Comparison of ENCODE assay signal across 27 cellular contexts in the genomic region with DNA sequence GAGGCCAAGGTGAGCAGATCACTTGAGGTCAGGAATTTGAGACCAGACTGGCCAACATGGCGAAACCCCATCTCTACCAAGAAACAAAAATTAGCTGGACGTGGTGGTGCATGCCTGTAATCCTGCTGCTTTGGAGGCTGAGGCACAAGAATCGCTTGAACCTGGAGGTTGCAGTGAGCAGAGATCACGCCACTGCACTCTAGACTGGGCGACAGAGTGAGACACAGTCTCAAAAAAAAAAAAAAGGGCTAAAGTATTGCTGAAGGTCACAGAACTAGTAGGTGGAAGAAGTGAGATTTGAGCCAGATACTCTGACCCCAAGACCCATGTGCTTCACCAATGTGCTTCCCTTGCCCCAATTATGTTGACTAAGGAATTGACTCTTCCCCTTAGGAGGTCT.
DNase-seq lines count a peak whose midpoint lies in the region; ATAC-seq, FAIRE-seq and TF ChIP-seq lines count a peak whose summit lies in the region.
"Had no signal": no experiment of that assay in that cellular context is flagged by ENCODE, and none has a peak within 500 bp of the region (broad histone marks: within the 10 kb centered on the region; RNA-seq: fewer than 3 reads in every experiment).

No MANE protein-coding gene starts in this region.

- no peak for TF ChIP-seq CTCF in HepG2 (CRISPR knock-in tag; IDR thresholded peaks at IDR 0.05)
- TF ChIP-seq CTCF in right lobe of liver (IDR thresholded peaks at IDR 0.05), result no peak
- TF ChIP-seq CTCF in Panc1 (IDR thresholded peaks at IDR 0.05), result no peak
- TF ChIP-seq CTCF in osteocyte (IDR thresholded peaks at IDR 0.05), result no peak
- no peak for TF ChIP-seq CTCF in ascending aorta (IDR thresholded peaks at IDR 0.05)

- no peak overlapping the region for H2AFZ ChIP-seq in HepG2 (ENCODE audit: low read length)

- no peaks in the 10 kb centered on the region for H4K20me1 ChIP-seq in HepG2 (ENCODE audit: insufficient read depth, low read length)
- H4K20me1 ChIP-seq: BLaER1 had no signal

- H3K9me3 ChIP-seq in HepG2 (ENCODE audit: low read length) (no peaks in the 10 kb centered on the region), right lobe of liver (no peaks in the 10 kb centered on the region), Panc1 (ENCODE audit: control insufficient read depth, insufficient read depth, low read depth, low read length) (no peaks in the 10 kb centered on the region), ascending aorta (no peaks in the 10 kb centered on the region)
- H3K9me3 ChIP-seq: BE2C, BLaER1 had no signal

- intact Hi-C loops in HepG2 (cut with micrococcal nuclease; ENCODE audit: unreplicated experiment) (no loop called here), right lobe of liver (cut with DNase I) (no loop called here), Panc1 (cut with micrococcal nuclease; ENCODE audit: unreplicated experiment) (no loop called here), ascending aorta (cut with DNase I) (no loop called here)

- no peak overlapping the region for H3K27ac Mint-ChIP-seq in osteocyte (ENCODE audit: unreplicated experiment)
- H3K27ac Mint-ChIP-seq: CD14-positive monocyte; CD4-positive, alpha-beta memory T cell; CD4-positive, CD25-positive, alpha-beta regulatory T cell; CD8-positive, alpha-beta memory T cell had no signal

- H3K27me3 Mint-ChIP-seq in osteocyte (ENCODE audit: unreplicated experiment), result peaks cover 19% of the 10 kb centered on the region
- H3K27me3 Mint-ChIP-seq: CD4-positive, CD25-positive, alpha-beta regulatory T cell had no signal

- no peak overlapping the region for H3K27ac ChIP-seq in HepG2 (ENCODE audit: extremely low read length, insufficient read depth, low read length)
- no peak overlapping the region for H3K27ac ChIP-seq in right lobe of liver
- H3K27ac ChIP-seq in Panc1 (ENCODE audit: low read length), result no peak overlapping the region
- no peak overlapping the region for H3K27ac ChIP-seq in ascending aorta
- H3K27ac ChIP-seq: BLaER1 had no signal

- no peaks in the 10 kb centered on the region for H3K4me1 Mint-ChIP-seq in osteocyte (ENCODE audit: unreplicated experiment)
- H3K4me1 Mint-ChIP-seq: CD4-positive, CD25-positive, alpha-beta regulatory T cell; CD8-positive, alpha-beta memory T cell had no signal

- no peak overlapping the region for H3K4me3 Mint-ChIP-seq in osteocyte (ENCODE audit: unreplicated experiment)
- H3K4me3 Mint-ChIP-seq: CD14-positive monocyte; CD4-positive, alpha-beta memory T cell; CD4-positive, CD25-positive, alpha-beta regulatory T cell; CD8-positive, alpha-beta memory T cell had no signal

- no peak overlapping the region for H3K4me2 ChIP-seq in HepG2 (ENCODE audit: low read depth, low read length)
- H3K4me2 ChIP-seq: BLaER1 had no signal

- DNase-seq in HepG2 (ENCODE audit: low spot score) (no peak), right lobe of liver (no peak), Panc1 (ENCODE audit: low read depth, low spot score) (no peak), epidermal melanocyte (ENCODE audit: insufficient read length, low spot score) (peak; percentile 4), osteocyte (ENCODE audit: extremely low spot score, unreplicated experiment) (peak; percentile 75), ascending aorta (ENCODE audit: low spot score in 2 of 2) (no peak), NCI-H524 treated with DMSO at 0.1 percent for 48 hours (lab: John Stamatoyannopoulos, UW) (no peak), NCI-H128 (lab: John Stamatoyannopoulos, UW; ENCODE audit: unreplicated experiment) (no peak)
- DNase-seq: 8988T; BE2C; C1 segment of cervical spinal cord; CD4-positive, alpha-beta memory T cell; CD4-positive, CD25-positive, alpha-beta regulatory T cell; CD8-positive, alpha-beta memory T cell; COR-L47; DMS 273 treated with DMSO at 0.1 percent for 48 hours; DMS153; DMS53; DMS79; DND-41; GDM1 had no signal

- TF ChIP-seq EP300 in HepG2 (IDR thresholded peaks at IDR 0.05; ENCODE audit: low read depth in 2 of 2, low read length in 2 of 2), result no peak
- no peak for TF ChIP-seq EP300 in HepG2 (CRISPR knock-in tag; IDR thresholded peaks at IDR 0.05; ENCODE audit: borderline replicate concordance)

- no peak overlapping the region for H3K9ac ChIP-seq in HepG2 (ENCODE audit: insufficient read depth, low read depth, low read length)
- H3K9ac ChIP-seq: BLaER1 had no signal

- H3K36me3 Mint-ChIP-seq in osteocyte (ENCODE audit: unreplicated experiment), result no peaks in the 10 kb centered on the region
- H3K36me3 Mint-ChIP-seq: CD14-positive monocyte; CD4-positive, alpha-beta memory T cell; CD4-positive, CD25-positive, alpha-beta regulatory T cell; CD8-positive, alpha-beta memory T cell had no signal

- TF ChIP-seq POLR2A in HepG2 (IDR thresholded peaks at IDR 0.05; ENCODE audit: insufficient read depth in 1 of 2, low read depth in 2 of 2, low read length in 2 of 2) (no peak), right lobe of liver (IDR thresholded peaks at IDR 0.05) (no peak)

- TF ChIP-seq RAD21 in HepG2 (CRISPR knock-in tag; IDR thresholded peaks at IDR 0.05), result no peak

- H3K4me3 ChIP-seq in HepG2 (replicated peaks in 1 of 3; ENCODE audit: insufficient read depth in 1 of 3, low read depth in 2 of 3, low read length in 3 of 3), result no peak overlapping the region
- no peak overlapping the region for H3K4me3 ChIP-seq in right lobe of liver
- H3K4me3 ChIP-seq in Panc1 (ENCODE audit: low read depth in 2 of 2, low read length in 2 of 2), result no peak overlapping the region
- no peak overlapping the region for H3K4me3 ChIP-seq in ascending aorta
- H3K4me3 ChIP-seq: BLaER1, GM12878 had no signal

- no peaks in the 10 kb centered on the region for H3K79me2 ChIP-seq in HepG2 (ENCODE audit: insufficient read depth, low read length)

- H3K27me3 ChIP-seq in HepG2 (ENCODE audit: control insufficient read depth in 1 of 2, insufficient read depth in 2 of 2, low read length in 2 of 2) (peaks cover 2 to 54% of the 10 kb centered on the region in 2 experiments; a peak in 2 of 5 replicates), right lobe of liver (no peaks in the 10 kb centered on the region), Panc1 (ENCODE audit: control insufficient read depth, insufficient read depth, low read length) (peaks cover 22% of the 10 kb centered on the region), ascending aorta (no peaks in the 10 kb centered on the region)
- H3K27me3 ChIP-seq: BLaER1 had no signal

- ATAC-seq in HepG2 (no peak), right lobe of liver (no peak), Panc1 (0 out of 2 replicates have a peak, but pooled peaks have one; percentile 19)
- ATAC-seq: GM12878 had no signal

- CTCF ChIA-PET in HepG2 (lab: Yijun Ruan, JAX; ENCODE audit: low intra/inter-chr PET ratio, low total read pairs) (no interaction called here), Panc1 (lab: Charles Lee) (no interaction called here)

- 9% methylated on average over 5 of the region's 5 CpGs for WGBS in HepG2 (ENCODE audit: low lambda C conversion rate)
- WGBS in right lobe of liver (ENCODE audit: insufficient coverage, low coverage, low lambda C conversion rate, missing lambda C conversion rate), result 45% methylated on average over 5 of the region's 5 CpGs

- no TSS peak for BruUV-seq in HepG2 (replicated peaks; lab: Mats Ljungman, UMichigan)
- BruUV-seq in Panc1 (replicated peaks; lab: Mats Ljungman, UMichigan), result no TSS peak

- no peak for FAIRE-seq in HepG2 (lab: Jason Lieb, UNC)
- FAIRE-seq: A204.1, GM12878, GM12892, GM18507 had no signal

- H3K9me3 Mint-ChIP-seq in osteocyte (ENCODE audit: unreplicated experiment), result no peaks in the 10 kb centered on the region
- H3K9me3 Mint-ChIP-seq: CD4-positive, alpha-beta memory T cell; CD8-positive, alpha-beta memory T cell had no signal

- in situ Hi-C loops in HepG2 (cut with HindIII; ENCODE audit: extremely low pct_ligation_motif_present, low pct_unique_long_range_greater_than_20kb), result no loop called here
- in situ Hi-C loops in Panc1 (cut with HindIII; ENCODE audit: low pct_unique_long_range_greater_than_20kb, low sequenced_read_pairs), result no loop called here

- H3K4me1 ChIP-seq in HepG2 (ENCODE audit: insufficient read depth, low read length), result no peaks in the 10 kb centered on the region
- no peaks in the 10 kb centered on the region for H3K4me1 ChIP-seq in right lobe of liver
- H3K4me1 ChIP-seq in Panc1 (ENCODE audit: control insufficient read depth, insufficient read depth, low read length), result no peaks in the 10 kb centered on the region
- no peaks in the 10 kb centered on the region for H3K4me1 ChIP-seq in ascending aorta
- H3K4me1 ChIP-seq: BLaER1 had no signal

- H3K36me3 ChIP-seq in HepG2 (replicated peaks in 1 of 2; ENCODE audit: control insufficient read depth in 1 of 2, insufficient read depth in 2 of 2, low read length in 2 of 2) (no peaks in the 10 kb centered on the region), right lobe of liver (no peaks in the 10 kb centered on the region), Panc1 (ENCODE audit: control insufficient read depth, insufficient read depth, low read length) (no peaks in the 10 kb centered on the region), ascending aorta (no peaks in the 10 kb centered on the region)
- H3K36me3 ChIP-seq: BE2C, BLaER1 had no signal

- POLR2A ChIA-PET in HepG2 (lab: Yijun Ruan, JAX), result no interaction called here
- POLR2A ChIA-PET in Panc1 (lab: Charles Lee), result no interaction called here

TF ChIP-seq in HepG2, 621 proteins besides CTCF, POLR2A, EP300 and RAD21 (continues in another document):
- TF ChIP-seq ZNF432 (CRISPR knock-in tag; IDR thresholded peaks at IDR 0.05; ENCODE audit: borderline replicate concordance), result 0 out of 2 replicates have a peak, but pooled peaks have one; percentile 3
- TF ChIP-seq, protein P1, sequence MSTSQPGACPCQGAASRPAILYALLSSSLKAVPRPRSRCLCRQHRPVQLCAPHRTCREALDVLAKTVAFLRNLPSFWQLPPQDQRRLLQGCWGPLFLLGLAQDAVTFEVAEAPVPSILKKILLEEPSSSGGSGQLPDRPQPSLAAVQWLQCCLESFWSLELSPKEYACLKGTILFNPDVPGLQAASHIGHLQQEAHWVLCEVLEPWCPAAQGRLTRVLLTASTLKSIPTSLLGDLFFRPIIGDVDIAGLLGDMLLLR (CRISPR knock-in tag; IDR thresholded peaks at IDR 0.05), result peak; percentile 58; the same call in 1 of the 2 replicates
- TF ChIP-seq PRMT3 (CRISPR knock-in tag; IDR thresholded peaks at IDR 0.05; ENCODE audit: borderline replicate concordance, low read depth), result no peak
- no peak for TF ChIP-seq ZKSCAN1 (IDR thresholded peaks at IDR 0.05; ENCODE audit: low read length)
- TF ChIP-seq SOX13 (IDR thresholded peaks at IDR 0.05), result no peak
- TF ChIP-seq SOX13 (CRISPR knock-in tag; conservative IDR thresholded peaks at IDR 0.05 in 1 of 2, IDR thresholded peaks at IDR 0.05 in 1 of 2), result no peak
- no peak for TF ChIP-seq ZFY (CRISPR knock-in tag; IDR thresholded peaks at IDR 0.05)

Comparison
In these comparisons a context has a peak if more than half of its experiments do, and no peak if none do; other contexts are left out.
1. DNase-seq: peak in epidermal melanocyte (single experiment) and osteocyte (single experiment); none in HepG2 (single experiment), right lobe of liver (0 of 3), Panc1 (single experiment), ascending aorta (0 of 2), NCI-H524 treated with DMSO at 0.1 percent for 48 hours (single experiment) and NCI-H128 (single experiment).